34 cellular contexts compared by ENCODE assay signal in genomic region chr6:54354608-54355007, GRCh38. TPM values are rescaled to one million over a fixed set of nuclear protein-coding genes. Genes with fewer than 3 reads are reported as not detected.
"Had no signal": no experiment of that assay in that cellular context is flagged by ENCODE, and none has a peak within 500 bp of the region (broad histone marks: within the 10 kb centered on the region; RNA-seq: fewer than 3 reads in every experiment).

No MANE protein-coding gene starts in this region.

- H3K27ac ChIP-seq: epithelial cell of prostate, foreskin keratinocyte, gastroesophageal sphincter, heart left ventricle, left lung, ovary, psoas muscle, stomach, thyroid gland, vagina had no signal

- H3K4me3 ChIP-seq: gastroesophageal sphincter, heart left ventricle, left lung, ovary, psoas muscle, stomach, thyroid gland, vagina had no signal

- H3K4me1 ChIP-seq: foreskin keratinocyte, gastroesophageal sphincter, heart left ventricle, left lung, psoas muscle, stomach, thyroid gland, vagina had no signal

- H3K27me3 ChIP-seq: foreskin keratinocyte, gastroesophageal sphincter, heart left ventricle, left lung, ovary, stomach, thyroid gland, vagina had no signal

- ATAC-seq: esophagus mucosa; foreskin keratinocyte; gastroesophageal sphincter; heart left ventricle; left cardiac atrium; left lung; naive thymus-derived CD4-positive, alpha-beta T cell; psoas muscle; sciatic nerve; stimulated activated effector memory CD8-positive, alpha-beta T cell treated with anti-CD3 and anti-CD28 coated beads, Interleukin-12 subunit alpha, Interleukin-12 subunit beta, amount 100 ng/mL, for 72 hours had no signal

- DNase-seq: effector CD8-positive, alpha-beta T cell; endodermal cell; foreskin keratinocyte; heart left ventricle; hippocampal formation; left cardiac atrium; left lung; mesenchymal stem cell; midbrain; naive thymus-derived CD4-positive, alpha-beta T cell; nucleus accumbens; ovary; posterior cingulate gyrus; psoas muscle; stimulated activated CD4-positive, alpha-beta T cell treated with anti-CD3 and anti-CD28 coated beads, Interleukin-2, amount 100 ng/mL, for 24 hours; stimulated activated CD4-positive, alpha-beta T cell treated with anti-CD3 and anti-CD28 coated beads, Interleukin-4, amount 100 ng/mL, for 24 hours; stimulated activated naive CD4-positive, alpha-beta T cell treated with Interleukin-2 at 50 U/mL for 16 hours; stomach; thyroid gland; trophoblast cell had no signal

- FAIRE-seq: colon, islet of Langerhans had no signal

- H3K36me3 Mint-ChIP-seq: naive thymus-derived CD4-positive, alpha-beta T cell; stimulated activated effector memory CD8-positive, alpha-beta T cell treated with anti-CD3 and anti-CD28 coated beads, Interleukin-12 subunit alpha, Interleukin-12 subunit beta, amount 100 ng/mL, for 72 hours had no signal

- H3K4me3 Mint-ChIP-seq: dendritic cell treated with granulocyte-macrophage colony-stimulating factor and Interleukin-4, amounts not matched to agents 40 ng/mL and 50 ng/mL, for 4 days; endodermal cell; naive thymus-derived CD4-positive, alpha-beta T cell; nephron; stimulated activated effector memory CD8-positive, alpha-beta T cell treated with anti-CD3 and anti-CD28 coated beads, Interleukin-12 subunit alpha, Interleukin-12 subunit beta, amount 100 ng/mL, for 72 hours had no signal

- H3K27me3 Mint-ChIP-seq: dendritic cell treated with granulocyte-macrophage colony-stimulating factor and Interleukin-4, amounts not matched to agents 40 ng/mL and 50 ng/mL, for 4 days; naive thymus-derived CD4-positive, alpha-beta T cell had no signal

- H3K9me3 ChIP-seq: gastroesophageal sphincter, heart left ventricle, left lung, ovary, psoas muscle, stomach, thyroid gland, vagina had no signal

- H3K36me3 ChIP-seq: gastroesophageal sphincter, heart left ventricle, left lung, ovary, stomach, thyroid gland, vagina had no signal

- H3K27ac Mint-ChIP-seq: dendritic cell treated with granulocyte-macrophage colony-stimulating factor and Interleukin-4, amounts not matched to agents 40 ng/mL and 50 ng/mL, for 4 days; endodermal cell; naive thymus-derived CD4-positive, alpha-beta T cell; nephron; stimulated activated effector memory CD8-positive, alpha-beta T cell treated with anti-CD3 and anti-CD28 coated beads, Interleukin-12 subunit alpha, Interleukin-12 subunit beta, amount 100 ng/mL, for 72 hours had no signal

- H3K4me1 Mint-ChIP-seq: endodermal cell; naive thymus-derived CD4-positive, alpha-beta T cell; nephron; stimulated activated effector memory CD8-positive, alpha-beta T cell treated with anti-CD3 and anti-CD28 coated beads, Interleukin-12 subunit alpha, Interleukin-12 subunit beta, amount 100 ng/mL, for 72 hours had no signal

- H3K9me3 Mint-ChIP-seq: dendritic cell treated with granulocyte-macrophage colony-stimulating factor and Interleukin-4, amounts not matched to agents 40 ng/mL and 50 ng/mL, for 4 days; endodermal cell; nephron had no signal

RNA-seq across cellular contexts. Expression of gene TINAG, which starts 46.4 kb away (rescaled TPM):
- total RNA-seq: endodermal cell; esophagus mucosa; foreskin keratinocyte; gastroesophageal sphincter; left lung; lower leg skin; lung microvascular endothelial cell; naive thymus-derived CD4-positive, alpha-beta T cell; ovary; subcutaneous adipose tissue; thyroid gland; ureter; vagina had no signal
- polyA plus RNA-seq: foreskin keratinocyte; naive thymus-derived CD4-positive, alpha-beta T cell; ovary; stomach had no signal
